ENCODE assay signal across 8 cellular contexts in genomic region chr1:9589719-9590157, GRCh38. TPM values are rescaled to one million over a fixed set of nuclear protein-coding genes. Genes with fewer than 3 reads are reported as not detected.
A peak's percentile ranks its signal among the peaks of the same experiment; 100 is the strongest.
DNase-seq lines count a peak whose midpoint lies in the region; ATAC-seq, FAIRE-seq and TF ChIP-seq lines count a peak whose summit lies in the region.

No MANE protein-coding gene starts in this region.

- no peaks in the 10 kb centered on the region for H3F3A ChIP-seq in GM23248 (ENCODE audit: insufficient read depth)

- no peak overlapping the region for H3K27ac ChIP-seq in GM23248
- peak overlapping the region in 1 of 2 donors; percentile 37 for H3K27ac ChIP-seq in esophagus (ENCODE audit: low read depth in 2 of 2, low read length in 1 of 2)
- H3K27ac ChIP-seq in pancreas: peak overlapping the region in 1 of 4 donors; percentile 15

- DNase-seq in GM23248 (peak; percentile 38), RKO (ENCODE audit: low spot score) (peak; percentile 40), pancreas (no peak), NK-92 (lab: John Stamatoyannopoulos, UW; ENCODE audit: unreplicated experiment) (no peak), D721Med (ENCODE audit: insufficient read length, low spot score) (no peak)

- H3K9ac ChIP-seq in GM23248: peak overlapping the region; percentile 67

- H3K4me3 ChIP-seq in GM23248 (peak overlapping the region; percentile 76), esophagus (ENCODE audit: low read depth in 1 of 2, low read length in 2 of 2) (peak overlapping the region; percentile 60 to 84), pancreas (peak overlapping the region; percentile 42 to 77 (median 72))

- H3K27me3 ChIP-seq in GM23248 (replicated peaks; ENCODE audit: insufficient read depth): no peaks in the 10 kb centered on the region
- no peaks in the 10 kb centered on the region for H3K27me3 ChIP-seq in esophagus (ENCODE audit: control insufficient read depth in 1 of 2, insufficient read depth in 2 of 2, low read length in 2 of 2)
- no peaks in the 10 kb centered on the region for H3K27me3 ChIP-seq in pancreas

- peak overlapping the region; percentile 81 for H2AFZ ChIP-seq in GM23248

- intact Hi-C loops in pancreas (cut with DNase I): no loop called here

- peak overlapping the region; percentile 87 for H3K4me2 ChIP-seq in GM23248 (ENCODE audit: unreplicated experiment)

- H3K9me2 ChIP-seq in GM23248 (ENCODE audit: insufficient read depth): no peaks in the 10 kb centered on the region

- no peak for FAIRE-seq in pancreas (lab: Jason Lieb, UNC)
- FAIRE-seq in D721Med (lab: Jason Lieb, UNC): no peak

- no peaks in the 10 kb centered on the region for H4K20me1 ChIP-seq in GM23248 (ENCODE audit: insufficient read depth)

- peaks cover 30% of the 10 kb centered on the region for H3K79me2 ChIP-seq in GM23248 (ENCODE audit: insufficient read depth)

- H3K9me3 ChIP-seq in GM23248 (ENCODE audit: low read depth) (no peaks in the 10 kb centered on the region), esophagus (ENCODE audit: control insufficient read depth in 2 of 2, insufficient read depth in 1 of 2, low read depth in 1 of 2, low read length in 1 of 2) (no peaks in the 10 kb centered on the region), pancreas (no peaks in the 10 kb centered on the region)

- in situ Hi-C loops in GM23248 (cut with MboI): no loop called here

- TF ChIP-seq CTCF in pancreas (IDR thresholded peaks at IDR 0.05): no peak
- no peak for TF ChIP-seq CTCF in D721Med (IDR thresholded peaks at IDR 0.05; ENCODE audit: insufficient read depth, missing control alignments)

- ATAC-seq in pancreas (no peak), GM21619 (IDR thresholded peaks at IDR 0.05; ENCODE audit: unreplicated experiment) (no peak), GM18873 (IDR thresholded peaks at IDR 0.05; ENCODE audit: low FRiP score, unreplicated experiment) (no peak)

- WGBS in GM23248 (ENCODE audit: low coverage in 1 of 2, low lambda C conversion rate in 2 of 2, missing lambda C conversion rate in 2 of 2), 2 experiments: 24 to 29% methylated on average over 6 of the region's 6 CpGs
- 14 to 15% methylated on average over 6 of the region's 6 CpGs for WGBS in esophagus, 2 donors
- 4 to 13% methylated on average over 6 of the region's 6 CpGs for WGBS in pancreas, 2 donors

- H3K4me1 ChIP-seq in GM23248 (ENCODE audit: insufficient read depth): no peaks in the 10 kb centered on the region
- H3K4me1 ChIP-seq in esophagus (ENCODE audit: control insufficient read depth in 2 of 2, insufficient read depth in 2 of 2, low read length in 1 of 2): peaks cover 9 to 29% of the 10 kb centered on the region in 2 donors
- H3K4me1 ChIP-seq in pancreas: peaks cover 0 to 11% (median 3%) of the 10 kb centered on the region in 3 donors

- H3K36me3 ChIP-seq in GM23248 (ENCODE audit: low read depth): no peaks in the 10 kb centered on the region
- H3K36me3 ChIP-seq in esophagus (ENCODE audit: control insufficient read depth in 2 of 2, insufficient read depth in 2 of 2, low read length in 1 of 2): no peaks in the 10 kb centered on the region
- H3K36me3 ChIP-seq in pancreas: no peaks in the 10 kb centered on the region

RNA-seq across cellular contexts. Expression of gene TMEM201, which starts 1.0 kb away (rescaled TPM):
- 4.7 and 5.7 TPM in 2 replicates for total RNA-seq in GM23248 (2014; rRNA removed; shearing (Covaris generic))
- 6.7 and 7.2 TPM in 2 replicates for polyA plus RNA-seq in GM23248 (2016; fragmentation: Nextera tagmentation; extraction: Ambion mirVana)
- polyA plus RNA-seq in esophagus: 1 to 10 TPM; 4.7 to 6.0 TPM
- total RNA-seq in pancreas: 1 to 10 TPM; 2.9 to 7.0 (median 5.6) TPM
- polyA plus RNA-seq in pancreas: 1 to 10 TPM; 6.7 to 7.2 TPM

RNA-seq across cellular contexts. Expression of gene SLC25A33, which starts 50.5 kb away (rescaled TPM):
- total RNA-seq in GM23248 (2014; rRNA removed; shearing (Covaris generic)): 4.2 and 4.6 TPM in 2 replicates
- polyA plus RNA-seq in GM23248 (2016; fragmentation: Nextera tagmentation; extraction: Ambion mirVana): 5.8 and 6.4 TPM in 2 replicates
- polyA plus RNA-seq in esophagus: 1 to 10 TPM; 1.9 to 2.6 TPM
- 1 to 10 TPM; 1.1 to 2.0 (median 1.6) TPM for total RNA-seq in pancreas
- 1 to 10 TPM; 1.5 to 2.9 TPM for polyA plus RNA-seq in pancreas

Comparison
In these comparisons a context has a peak if more than half of its experiments do, and no peak if none do; other contexts are left out.
1. DNase-seq: peak in GM23248 (single experiment) and RKO (single experiment); none in pancreas (0 of 6), NK-92 (single experiment) and D721Med (single experiment).
2. Peak in every context shown above with its lines, with median percentiles within 50 percentile points of each other: H3K4me3 ChIP-seq.